ENCODE assay signal across 1 cellular context in the genomic region with DNA sequence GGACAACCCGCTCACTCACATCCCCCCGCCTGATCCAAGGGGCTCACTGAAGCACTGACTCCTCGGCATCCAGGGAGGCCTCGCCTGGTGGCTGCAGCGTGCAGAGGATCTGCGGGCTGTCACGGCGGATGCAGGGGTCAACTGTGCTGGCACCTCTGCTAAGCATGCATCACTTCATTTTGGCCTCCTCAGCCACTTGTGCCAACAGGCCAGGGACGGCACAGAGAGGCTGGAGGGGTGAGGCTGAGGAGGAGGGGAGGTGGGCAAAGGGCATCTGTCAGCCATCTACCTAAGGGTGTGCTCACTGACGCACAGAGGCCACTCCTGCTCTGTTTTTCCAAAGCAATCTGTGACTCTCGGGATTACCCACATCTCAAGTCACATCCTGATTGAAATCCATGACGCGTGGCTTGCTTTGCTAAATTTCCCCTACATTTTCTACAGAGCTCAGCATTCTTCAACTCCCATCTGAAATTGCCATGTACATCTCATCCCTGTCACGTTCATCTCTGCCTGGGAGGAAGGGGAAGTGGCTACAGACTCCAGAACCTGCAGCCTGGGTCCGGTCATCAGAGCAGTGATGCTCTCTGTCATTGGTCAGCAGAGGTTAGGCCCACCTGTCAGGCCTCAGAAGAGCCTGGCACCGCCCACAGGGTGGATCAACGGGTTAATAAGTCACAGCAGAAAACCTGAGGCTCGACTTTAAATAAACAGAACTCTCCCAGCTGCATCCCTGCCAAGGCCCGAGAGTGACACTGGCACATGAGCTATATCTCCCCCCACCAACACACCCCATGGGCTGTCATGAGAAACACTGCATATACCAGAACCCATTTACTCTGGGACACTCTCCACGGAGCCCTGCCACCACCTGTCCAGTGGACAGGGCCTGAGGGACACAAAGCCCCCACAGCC.
TF ChIP-seq lines count a peak whose summit lies in the region.

No MANE protein-coding gene starts in this region.

TF ChIP-seq in HepG2, 621 proteins besides CTCF, POLR2A, EP300 and RAD21 (continued from another document and continues in another):
- no peak for TF ChIP-seq KAT2B (IDR thresholded peaks at IDR 0.05; ENCODE audit: borderline replicate concordance, low read depth, low read length)
- TF ChIP-seq PHB2 (IDR thresholded peaks at IDR 0.05; ENCODE audit: partially characterized antibody), result no peak
- TF ChIP-seq ZMAT3 (CRISPR knock-in tag; conservative IDR thresholded peaks at IDR 0.05), result no peak
- TF ChIP-seq MTF2 (CRISPR knock-in tag; IDR thresholded peaks at IDR 0.05; ENCODE audit: borderline replicate concordance), result no peak
- TF ChIP-seq SP5 (CRISPR knock-in tag; IDR thresholded peaks at IDR 0.05; ENCODE audit: borderline replicate concordance, low read depth), result peak; percentile 62; the same call in 1 of the 2 replicates
- no peak for TF ChIP-seq PTBP1 (IDR thresholded peaks at IDR 0.05; ENCODE audit: low read depth, low read length, poor library complexity, severe bottlenecking)
- no peak for TF ChIP-seq BRF2 (CRISPR knock-in tag; IDR thresholded peaks at IDR 0.05)
- TF ChIP-seq REXO4 (CRISPR knock-in tag; IDR thresholded peaks at IDR 0.05; ENCODE audit: borderline replicate concordance), result no peak
- TF ChIP-seq MEIS1 (CRISPR knock-in tag; IDR thresholded peaks at IDR 0.05; ENCODE audit: borderline replicate concordance), result no peak; the same call in 1 of the 2 replicates
- no peak for TF ChIP-seq AGO2 (optimal IDR thresholded peaks at IDR 0.05; ENCODE audit: low read depth, low read length)
- no peak; the same call in 1 of the 2 replicates for TF ChIP-seq HNF4A (CRISPR knock-in tag; IDR thresholded peaks at IDR 0.05)
- 0 out of 2 replicates have a peak, but pooled peaks have one; percentile 84 for TF ChIP-seq ZNF280B (CRISPR knock-in tag; IDR thresholded peaks at IDR 0.05; ENCODE audit: borderline replicate concordance)
- TF ChIP-seq ZNF230 (CRISPR knock-in tag; IDR thresholded peaks at IDR 0.05), result no peak
- no peak for TF ChIP-seq ZNF17 (CRISPR knock-in tag; IDR thresholded peaks at IDR 0.05)
- peak; percentile 36; the same call in 1 of the 2 replicates for TF ChIP-seq BHLHE40 (IDR thresholded peaks at IDR 0.05; ENCODE audit: low read length)
- TF ChIP-seq ZBTB7A (CRISPR knock-in tag; IDR thresholded peaks at IDR 0.05), result no peak
- TF ChIP-seq ZBTB39 (CRISPR knock-in tag; IDR thresholded peaks at IDR 0.05), result no peak
- TF ChIP-seq ZNF20 (CRISPR knock-in tag; IDR thresholded peaks at IDR 0.05), result no peak
- TF ChIP-seq TSC22D2 (CRISPR knock-in tag; IDR thresholded peaks at IDR 0.05; ENCODE audit: borderline replicate concordance), result no peak
- no peak for TF ChIP-seq ZBTB42 (CRISPR knock-in tag; IDR thresholded peaks at IDR 0.05)
- peak; percentile 74 for TF ChIP-seq MXD4 (CRISPR knock-in tag; IDR thresholded peaks at IDR 0.05)
- peak; percentile 12; the same call in 1 of the 2 replicates for TF ChIP-seq RXRB (CRISPR knock-in tag; IDR thresholded peaks at IDR 0.05; ENCODE audit: borderline replicate concordance)
- no peak; the same call in 1 of the 2 replicates for TF ChIP-seq KMT2A (CRISPR knock-in tag; IDR thresholded peaks at IDR 0.05)
- TF ChIP-seq ZNF775 (CRISPR knock-in tag; IDR thresholded peaks at IDR 0.05; ENCODE audit: borderline replicate concordance), result no peak
- peak; percentile 35; the same call in 1 of the 2 replicates for TF ChIP-seq FOXO1 (CRISPR knock-in tag; IDR thresholded peaks at IDR 0.05)
- no peak for TF ChIP-seq KLF13 (CRISPR knock-in tag; IDR thresholded peaks at IDR 0.05)
- TF ChIP-seq IRF9 (CRISPR knock-in tag; IDR thresholded peaks at IDR 0.05; ENCODE audit: borderline replicate concordance), result no peak
- no peak for TF ChIP-seq ZNF577 (CRISPR knock-in tag; IDR thresholded peaks at IDR 0.05; ENCODE audit: borderline replicate concordance, low read depth)
- TF ChIP-seq ZNF251 (CRISPR knock-in tag; IDR thresholded peaks at IDR 0.05), result no peak
- TF ChIP-seq SIX1 (CRISPR knock-in tag; IDR thresholded peaks at IDR 0.05; ENCODE audit: borderline replicate concordance), result no peak
- TF ChIP-seq ZNF839 (CRISPR knock-in tag; IDR thresholded peaks at IDR 0.05; ENCODE audit: borderline replicate concordance), result no peak
- TF ChIP-seq FOSL1 (CRISPR knock-in tag; IDR thresholded peaks at IDR 0.05; ENCODE audit: borderline replicate concordance), result no peak
- no peak for TF ChIP-seq DMTF1 (CRISPR knock-in tag; IDR thresholded peaks at IDR 0.05)
- TF ChIP-seq KIAA2018 (CRISPR knock-in tag; IDR thresholded peaks at IDR 0.05; ENCODE audit: borderline replicate concordance), result no peak
- no peak for TF ChIP-seq PLRG1 (conservative IDR thresholded peaks at IDR 0.05)
- TF ChIP-seq ZNF44 (CRISPR knock-in tag; IDR thresholded peaks at IDR 0.05), result no peak; the same call in 1 of the 2 replicates
- no peak for TF ChIP-seq ZNF660 (CRISPR knock-in tag; IDR thresholded peaks at IDR 0.05; ENCODE audit: borderline replicate concordance, low read depth)
- TF ChIP-seq ZNF564 (CRISPR knock-in tag; IDR thresholded peaks at IDR 0.05), result no peak
- TF ChIP-seq ZNF292 (CRISPR knock-in tag; IDR thresholded peaks at IDR 0.05; ENCODE audit: borderline replicate concordance, low read depth), result no peak; the same call in 1 of the 2 replicates
- TF ChIP-seq, protein P1, sequence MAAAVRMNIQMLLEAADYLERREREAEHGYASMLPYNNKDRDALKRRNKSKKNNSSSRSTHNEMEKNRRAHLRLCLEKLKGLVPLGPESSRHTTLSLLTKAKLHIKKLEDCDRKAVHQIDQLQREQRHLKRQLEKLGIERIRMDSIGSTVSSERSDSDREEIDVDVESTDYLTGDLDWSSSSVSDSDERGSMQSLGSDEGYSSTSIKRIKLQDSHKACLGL (CRISPR knock-in tag; IDR thresholded peaks at IDR 0.05), result peak; percentile 15; the same call in 1 of the 2 replicates
- TF ChIP-seq ZSCAN29 (CRISPR knock-in tag; conservative IDR thresholded peaks at IDR 0.05), result no peak
- TF ChIP-seq GABPB1 (CRISPR knock-in tag; IDR thresholded peaks at IDR 0.05), result peak; percentile 27; the same call in 1 of the 2 replicates
- no peak for TF ChIP-seq ZFP90 (CRISPR knock-in tag; IDR thresholded peaks at IDR 0.05; ENCODE audit: borderline replicate concordance)
- TF ChIP-seq SCMH1 (CRISPR knock-in tag; IDR thresholded peaks at IDR 0.05; ENCODE audit: borderline replicate concordance), result no peak
- peak; percentile 65; the same call in 1 of the 2 replicates for TF ChIP-seq TAF1 (CRISPR knock-in tag; IDR thresholded peaks at IDR 0.05)
- no peak for TF ChIP-seq THYN1 (CRISPR knock-in tag; IDR thresholded peaks at IDR 0.05; ENCODE audit: borderline replicate concordance, low read depth)
